ENCODE assay signal across 10 cellular contexts in the genomic region with DNA sequence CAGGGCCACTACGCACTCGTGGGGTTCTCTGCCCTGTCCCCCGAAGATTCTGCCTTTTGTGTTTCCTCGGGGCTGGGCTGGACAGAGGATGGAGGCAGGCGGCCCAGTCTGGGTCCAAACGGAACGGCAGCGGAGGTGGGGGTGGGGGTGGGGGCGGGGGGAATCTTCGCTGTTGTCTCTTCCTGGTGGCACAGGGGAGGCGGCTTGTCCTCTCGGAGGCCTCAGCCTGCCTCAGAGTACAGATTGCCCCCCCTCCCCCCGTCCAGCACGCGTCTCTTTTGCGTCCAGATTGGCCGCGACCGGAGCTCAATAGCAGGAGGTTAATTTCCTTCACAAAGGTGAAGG. TPM values are rescaled to one million over a fixed set of nuclear protein-coding genes. Genes with fewer than 3 reads are reported as not detected.
DNase-seq lines count a peak whose midpoint lies in the region; ATAC-seq, FAIRE-seq and TF ChIP-seq lines count a peak whose summit lies in the region.
"Had no signal": no experiment of that assay in that cellular context is flagged by ENCODE, and none has a peak within 500 bp of the region (broad histone marks: within the 10 kb centered on the region; RNA-seq: fewer than 3 reads in every experiment).

No MANE protein-coding gene starts in this region.

- no peak for ATAC-seq in HG03378 (IDR thresholded peaks at IDR 0.05; ENCODE audit: unreplicated experiment)

- no peak overlapping the region for H2AFZ ChIP-seq in smooth muscle cell (ENCODE audit: low read depth)

- H3K79me2 ChIP-seq in smooth muscle cell (ENCODE audit: low read depth): no peaks in the 10 kb centered on the region

- no peak overlapping the region for H3K9ac ChIP-seq in smooth muscle cell (ENCODE audit: low read depth)

- no peak for DNase-seq in activated CD4-positive, alpha-beta memory T cell treated with anti-CD3 and anti-CD28 coated beads for 36 hours
- no peak for DNase-seq in activated CD4-positive, alpha-beta memory T cell treated with anti-CD3 and anti-CD28 coated beads, Interleukin-2, amount 10 ng/mL, durations not matched to agents 7 days and 5 days
- DNase-seq in NCI-H2196 (lab: John Stamatoyannopoulos, UW; ENCODE audit: unreplicated experiment) (peak; percentile 40), cerebellar cortex (ENCODE audit: low spot score) (peak; percentile 45), smooth muscle cell (lab: John Stamatoyannopoulos, UW; ENCODE audit: unreplicated experiment) (no peak), lower leg skin (ENCODE audit: low spot score in 2 of 2) (no peak), frontal cortex (ENCODE audit: low spot score in 2 of 2) (no peak)
- DNase-seq: HFFc6, Peyer's patch had no signal

- H3K36me3 ChIP-seq in smooth muscle cell (ENCODE audit: low read depth): no peaks in the 10 kb centered on the region
- H3K36me3 ChIP-seq: Peyer's patch had no signal

- peaks cover 97% of the 10 kb centered on the region for H3K27me3 ChIP-seq in smooth muscle cell (ENCODE audit: low read depth)

- peak overlapping the region; percentile 48 for H3K4me3 Mint-ChIP-seq in activated CD4-positive, alpha-beta memory T cell treated with anti-CD3 and anti-CD28 coated beads for 36 hours
- H3K4me3 Mint-ChIP-seq in activated CD4-positive, alpha-beta memory T cell treated with anti-CD3 and anti-CD28 coated beads, Interleukin-2, amount 10 ng/mL, durations not matched to agents 7 days and 5 days: no peak overlapping the region
- H3K4me3 Mint-ChIP-seq: HFFc6 had no signal

- POLR2A ChIA-PET in activated CD4-positive, alpha-beta memory T cell treated with anti-CD3 and anti-CD28 coated beads for 36 hours (lab: Charles Lee): no interaction called here
- POLR2A ChIA-PET in activated CD4-positive, alpha-beta memory T cell treated with anti-CD3 and anti-CD28 coated beads, Interleukin-2, amount 10 ng/mL, durations not matched to agents 7 days and 5 days (lab: Charles Lee): no interaction called here

- no peak overlapping the region for H3K27ac ChIP-seq in smooth muscle cell (ENCODE audit: low read depth)
- H3K27ac ChIP-seq: Peyer's patch had no signal

- peaks cover 28% of the 10 kb centered on the region for H3K4me1 Mint-ChIP-seq in activated CD4-positive, alpha-beta memory T cell treated with anti-CD3 and anti-CD28 coated beads for 36 hours (ENCODE audit: low read depth)
- H3K4me1 Mint-ChIP-seq in activated CD4-positive, alpha-beta memory T cell treated with anti-CD3 and anti-CD28 coated beads, Interleukin-2, amount 10 ng/mL, durations not matched to agents 7 days and 5 days: peaks cover 8% of the 10 kb centered on the region

- no peaks in the 10 kb centered on the region for H3F3A ChIP-seq in smooth muscle cell (ENCODE audit: low read depth)

- intact Hi-C loops in activated CD4-positive, alpha-beta memory T cell treated with anti-CD3 and anti-CD28 coated beads for 36 hours (cut with micrococcal nuclease): loop anchor here (10.0 kb wide), 3 partner anchors 88 to 1028 kb away; a partner anchor contains a TSS
- intact Hi-C loops in lower leg skin (cut with DNase I; ENCODE audit: low total_unique reads): loop anchor here (10.0 kb wide), 1 partner anchor 208 kb away; no protein-coding TSS in a partner anchor

- H3K27ac Mint-ChIP-seq in activated CD4-positive, alpha-beta memory T cell treated with anti-CD3 and anti-CD28 coated beads for 36 hours: no peak overlapping the region
- H3K27ac Mint-ChIP-seq in activated CD4-positive, alpha-beta memory T cell treated with anti-CD3 and anti-CD28 coated beads, Interleukin-2, amount 10 ng/mL, durations not matched to agents 7 days and 5 days: no peak overlapping the region
- H3K27ac Mint-ChIP-seq: HFFc6 had no signal

- TF ChIP-seq CTCF in smooth muscle cell (IDR thresholded peaks at IDR 0.05; ENCODE audit: borderline replicate concordance, insufficient read depth, poor library complexity, severe bottlenecking): no peak
- TF ChIP-seq CTCF in lower leg skin (IDR thresholded peaks at IDR 0.05): no peak

- H3K9me3 Mint-ChIP-seq in activated CD4-positive, alpha-beta memory T cell treated with anti-CD3 and anti-CD28 coated beads for 36 hours: no peaks in the 10 kb centered on the region
- no peaks in the 10 kb centered on the region for H3K9me3 Mint-ChIP-seq in activated CD4-positive, alpha-beta memory T cell treated with anti-CD3 and anti-CD28 coated beads, Interleukin-2, amount 10 ng/mL, durations not matched to agents 7 days and 5 days
- H3K9me3 Mint-ChIP-seq: HFFc6 had no signal

- H3K4me1 ChIP-seq in smooth muscle cell (ENCODE audit: low read depth): peaks cover 6% of the 10 kb centered on the region

- H3K4me2 ChIP-seq in smooth muscle cell: peak overlapping the region; percentile 53

- FAIRE-seq in frontal cortex (lab: Jason Lieb, UNC): no peak

- no peak overlapping the region for H3K4me3 ChIP-seq in smooth muscle cell
- H3K4me3 ChIP-seq in lower leg skin (ENCODE audit: low read depth, poor library complexity, severe bottlenecking): no peak overlapping the region

- CTCF ChIA-PET in activated CD4-positive, alpha-beta memory T cell treated with anti-CD3 and anti-CD28 coated beads for 36 hours (lab: Charles Lee): no interaction called here
- CTCF ChIA-PET in activated CD4-positive, alpha-beta memory T cell treated with anti-CD3 and anti-CD28 coated beads, Interleukin-2, amount 10 ng/mL, durations not matched to agents 7 days and 5 days (lab: Charles Lee): no interaction called here

- WGBS in smooth muscle cell (ENCODE audit: low lambda C conversion rate): 6% methylated on average over 12 of the region's 19 CpGs
- 11 to 12% methylated on average over 12 to 14 of the region's 19 CpGs for WGBS in lower leg skin, 2 donors

- H3K27me3 Mint-ChIP-seq in activated CD4-positive, alpha-beta memory T cell treated with anti-CD3 and anti-CD28 coated beads for 36 hours: peaks cover 63% of the 10 kb centered on the region
- H3K27me3 Mint-ChIP-seq in activated CD4-positive, alpha-beta memory T cell treated with anti-CD3 and anti-CD28 coated beads, Interleukin-2, amount 10 ng/mL, durations not matched to agents 7 days and 5 days: peaks cover 65% of the 10 kb centered on the region

- H3K36me3 Mint-ChIP-seq in activated CD4-positive, alpha-beta memory T cell treated with anti-CD3 and anti-CD28 coated beads for 36 hours: peaks cover 2% of the 10 kb centered on the region
- H3K36me3 Mint-ChIP-seq in activated CD4-positive, alpha-beta memory T cell treated with anti-CD3 and anti-CD28 coated beads, Interleukin-2, amount 10 ng/mL, durations not matched to agents 7 days and 5 days (ENCODE audit: low read depth): peaks cover 2% of the 10 kb centered on the region

- no peaks in the 10 kb centered on the region for H4K20me1 ChIP-seq in smooth muscle cell (ENCODE audit: low read depth)

- H3K9me3 ChIP-seq in smooth muscle cell (replicated peaks; ENCODE audit: low read depth): no peaks in the 10 kb centered on the region
- H3K9me3 ChIP-seq: Peyer's patch had no signal

- TF ChIP-seq POLR2A in lower leg skin (IDR thresholded peaks at IDR 0.05): no peak

RNA-seq across cellular contexts. Expression of a gene that starts 1.4 kb away (rescaled TPM):
- 1 to 10 TPM; 6.7 to 6.9 TPM for total RNA-seq in activated CD4-positive, alpha-beta memory T cell treated with anti-CD3 and anti-CD28 coated beads for 36 hours
- total RNA-seq in activated CD4-positive, alpha-beta memory T cell treated with anti-CD3 and anti-CD28 coated beads, Interleukin-2, amount 10 ng/mL, durations not matched to agents 7 days and 5 days: not detected
- total RNA-seq in smooth muscle cell (not detected in 2 replicates), lower leg skin (under 1 TPM in 2 of 4 donors, not detected in 2; 0.11 to 0.19 TPM), frontal cortex (8.6 TPM)
- polyA plus RNA-seq in smooth muscle cell: not detected in 2 replicates
- total RNA-seq: HFFc6 had no signal

Comparison
In these comparisons a context has a peak if more than half of its experiments do, and no peak if none do; other contexts are left out.
1. DNase-seq: peak in NCI-H2196 (single experiment) and cerebellar cortex (single experiment); none in activated CD4-positive, alpha-beta memory T cell treated with anti-CD3 and anti-CD28 coated beads for 36 hours (single experiment), activated CD4-positive, alpha-beta memory T cell treated with anti-CD3 and anti-CD28 coated beads, Interleukin-2, amount 10 ng/mL, durations not matched to agents 7 days and 5 days (single experiment), smooth muscle cell (single experiment), lower leg skin (0 of 2) and frontal cortex (0 of 2).